23 cellular contexts compared by ENCODE assay signal in the genomic region with DNA sequence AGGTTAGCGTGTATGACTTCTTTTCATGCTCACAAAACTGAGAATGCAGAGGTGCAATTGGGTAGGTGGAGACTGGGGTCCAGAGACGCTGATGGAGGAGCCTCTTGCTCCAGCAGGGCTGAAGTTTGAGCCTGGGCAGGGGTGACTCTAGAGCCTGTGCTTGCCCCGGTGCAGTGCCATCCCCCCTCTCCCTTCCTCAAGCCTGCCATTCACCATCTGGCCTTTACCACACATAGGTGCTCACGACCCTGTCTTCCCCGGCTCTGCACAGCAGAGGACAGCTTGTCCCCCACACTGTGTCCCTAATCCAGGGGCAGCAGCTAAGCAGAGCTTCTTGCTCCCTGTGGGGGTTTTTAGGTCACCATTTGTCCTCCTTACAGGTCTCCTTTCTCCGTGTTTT.
A peak's percentile ranks its signal among the peaks of the same experiment; 100 is the strongest.
DNase-seq lines count a peak whose midpoint lies in the region; ATAC-seq, FAIRE-seq and TF ChIP-seq lines count a peak whose summit lies in the region.
"Had no signal": no experiment of that assay in that cellular context is flagged by ENCODE, and none has a peak within 500 bp of the region (broad histone marks: within the 10 kb centered on the region; RNA-seq: fewer than 3 reads in every experiment).

No MANE protein-coding gene starts in this region.

- in situ Hi-C loops in K562 (cut with MboI): no loop called here

- no peak overlapping the region for H3K4me3 ChIP-seq in SK-N-SH (ENCODE audit: low read depth in 2 of 2, low read length in 1 of 2)
- no peak overlapping the region for H3K4me3 ChIP-seq in K562
- H3K4me3 ChIP-seq in neuronal stem cell (ENCODE audit: low read length in 2 of 2): no peak overlapping the region
- H3K4me3 ChIP-seq: BLaER1, GM23248, PC-9, SJSA1 had no signal

- H4K8ac ChIP-seq in neuronal stem cell (ENCODE audit: low read depth, low read length): no peak overlapping the region

- H3K4me1 ChIP-seq in SK-N-SH (ENCODE audit: control insufficient read depth in 1 of 2, insufficient read depth in 2 of 2, low read depth in 1 of 2, low read length in 1 of 2) (peaks cover 7 to 35% of the 10 kb centered on the region in 2 experiments; a peak in 3 of 4 replicates), K562 (replicated peaks in 1 of 2; ENCODE audit: control insufficient read depth in 2 of 2, insufficient read depth in 2 of 2, low read length in 2 of 2) (no peaks in the 10 kb centered on the region; a peak in 1 of 5 replicates), neuronal stem cell (ENCODE audit: control insufficient read depth in 2 of 2, insufficient read depth in 1 of 2, low read depth in 1 of 2, low read length in 2 of 2) (no peaks in the 10 kb centered on the region)
- H3K4me1 ChIP-seq: BLaER1 had no signal

- DNase-seq in SK-N-SH (no peak), NCI-H82 (lab: John Stamatoyannopoulos, UW) (peak; percentile 63), K562 (ENCODE audit: extremely low read depth in 1 of 4, low spot score in 3 of 4) (no peak), neuronal stem cell (ENCODE audit: low spot score) (no peak), RCC 7860 (ENCODE audit: low spot score) (no peak)
- DNase-seq: CD8-positive, alpha-beta T cell; DMS79 treated with DMSO at 0.1 percent for 48 hours; GM23248; HCEC 1CT; MM.1S; NCI-H1092 treated with DMSO at 0.1 percent for 48 hours; NCI-H146; NCI-H2029 treated with DMSO at 0.1 percent for 48 hours; NCI-H774; PC-9; SW 1271 had no signal

- ATAC-seq in SK-N-SH treated with all-trans-retinoic acid at 6 μM for 48 hours (peak; percentile 19), K562 (peak; percentile 21; the same call in 2 of the 3 replicates), GM18498 (IDR thresholded peaks at IDR 0.05; ENCODE audit: unreplicated experiment) (no peak), GM18511 (IDR thresholded peaks at IDR 0.05; ENCODE audit: unreplicated experiment) (no peak)
- ATAC-seq: CD8-positive, alpha-beta T cell had no signal

- H3K36me3 ChIP-seq in SK-N-SH (replicated peaks in 1 of 2; ENCODE audit: control insufficient read depth in 1 of 2, insufficient read depth in 2 of 2, low read length in 1 of 2) (peaks cover 10 to 22% of the 10 kb centered on the region in 2 experiments), K562 (ENCODE audit: control insufficient read depth, insufficient read depth, low read length) (peaks cover 19% of the 10 kb centered on the region; the same call in 1 of the 3 replicates), neuronal stem cell (replicated peaks in 1 of 2; ENCODE audit: control insufficient read depth in 2 of 2, insufficient read depth in 2 of 2, low read length in 2 of 2) (peaks cover 1 to 22% of the 10 kb centered on the region in 2 donors)

- no peak overlapping the region for H3K4ac ChIP-seq in neuronal stem cell (ENCODE audit: low read length)

- POLR2A ChIA-PET in SK-N-SH (lab: Yijun Ruan, JAX) (no interaction called here), K562 (lab: Yijun Ruan, JAX) (interaction anchor here (0.6 to 1.6 kb wide), 3 partner anchors 9 to 237 kb away, joined by 4 to 7 read pairs (median 4); no protein-coding TSS in a partner anchor)

- H4K91ac ChIP-seq in neuronal stem cell (ENCODE audit: low read depth, low read length, poor library complexity): no peak overlapping the region

- H3K14ac ChIP-seq in neuronal stem cell (ENCODE audit: low read length): no peak overlapping the region

- no peak for FAIRE-seq in K562 (lab: Jason Lieb, UNC)
- no peak for FAIRE-seq in RCC 7860 (lab: Jason Lieb, UNC)
- FAIRE-seq: GM19239, HTR-8/SVneo had no signal

- no peaks in the 10 kb centered on the region for H3K27me3 ChIP-seq in SK-N-SH (ENCODE audit: insufficient read depth)
- peaks cover 11 to 27% of the 10 kb centered on the region in 2 experiments for H3K27me3 ChIP-seq in K562 (ENCODE audit: control insufficient read depth in 2 of 2, insufficient read depth in 2 of 2, low read length in 2 of 2)
- H3K27me3 ChIP-seq in neuronal stem cell (ENCODE audit: control insufficient read depth in 3 of 3, insufficient read depth in 3 of 3, low read depth in 1 of 3, low read length in 3 of 3): no peaks in the 10 kb centered on the region
- H3K27me3 ChIP-seq: BLaER1, SJSA1 had no signal

- H3K27ac ChIP-seq in SK-N-SH (ENCODE audit: low read depth in 2 of 2, low read length in 1 of 2) (no peak overlapping the region), K562 (ENCODE audit: extremely low read depth, low read depth, low read length) (no peak overlapping the region), neuronal stem cell (replicated peaks; ENCODE audit: low read length) (no peak overlapping the region)
- H3K27ac ChIP-seq: BLaER1, GM23248, PC-9, SJSA1 had no signal

- H3K9me2 ChIP-seq in SK-N-SH: no peaks in the 10 kb centered on the region

- no TSS peak for BruUV-seq in K562 (replicated peaks; lab: Mats Ljungman, UMichigan)

- 85% methylated on average over 5 of the region's 6 CpGs for WGBS in SK-N-SH (ENCODE audit: low lambda C conversion rate)
- under 1% methylated on average over 6 of the region's 6 CpGs for WGBS in K562 (ENCODE audit: insufficient coverage, low coverage, missing lambda C conversion rate)
- WGBS in neuronal stem cell (ENCODE audit: extremely low coverage in 2 of 2, insufficient read length in 2 of 2, insufficient replicate concordance in 1 of 2), 2 donors: no CpG with 5 or more reads among the region's 6 CpGs

- H2BK15ac ChIP-seq in neuronal stem cell (ENCODE audit: low read length): no peak overlapping the region

- no peak overlapping the region for H2BK5ac ChIP-seq in neuronal stem cell (ENCODE audit: low read length)

- TF ChIP-seq RAD21 in SK-N-SH (IDR thresholded peaks at IDR 0.05; ENCODE audit: low read length) (no peak), K562 (CRISPR knock-in tag; conservative IDR thresholded peaks at IDR 0.05 in 1 of 2, IDR thresholded peaks at IDR 0.05 in 1 of 2) (no peak)

- no peak overlapping the region for H2AFZ ChIP-seq in SK-N-SH (ENCODE audit: low read depth)
- H2AFZ ChIP-seq in K562 (ENCODE audit: low read depth, low read length): no peak overlapping the region
- no peak overlapping the region for H2AFZ ChIP-seq in neuronal stem cell (ENCODE audit: low read length)
- H2AFZ ChIP-seq: GM23248, PC-9 had no signal

- no peaks in the 10 kb centered on the region for H4K20me1 ChIP-seq in SK-N-SH (ENCODE audit: insufficient read depth)
- peaks cover 11% of the 10 kb centered on the region; the same call in 1 of the 2 replicates for H4K20me1 ChIP-seq in K562 (replicated peaks; ENCODE audit: control insufficient read depth, insufficient read depth, low read length)
- H4K20me1 ChIP-seq: BLaER1 had no signal

- H3K4me2 ChIP-seq in SK-N-SH (no peak overlapping the region), K562 (ENCODE audit: insufficient read depth, low read length) (no peak overlapping the region), neuronal stem cell (ENCODE audit: insufficient read depth, low read length, poor library complexity, severe bottlenecking) (no peak overlapping the region)
- H3K4me2 ChIP-seq: BLaER1, PC-9 had no signal

- TF ChIP-seq EP300 in SK-N-SH (IDR thresholded peaks at IDR 0.05; ENCODE audit: borderline replicate concordance in 1 of 2, low read depth in 1 of 2, low read length in 1 of 2): no peak
- no peak for TF ChIP-seq EP300 in K562 (IDR thresholded peaks at IDR 0.05; ENCODE audit: low read length)

- no peak for TF ChIP-seq POLR2A in K562 (conservative IDR thresholded peaks at IDR 0.05)

- H3K9me1 ChIP-seq in K562 (ENCODE audit: control insufficient read depth, insufficient read depth, low read length): no peaks in the 10 kb centered on the region

- H3K9ac ChIP-seq in SK-N-SH: no peak overlapping the region
- no peak overlapping the region for H3K9ac ChIP-seq in K562 (ENCODE audit: insufficient read depth in 1 of 2, low read depth in 2 of 2, low read length in 2 of 2)
- peak overlapping the region; percentile 6 for H3K9ac ChIP-seq in neuronal stem cell (ENCODE audit: low read depth, low read length, poor library complexity)
- H3K9ac ChIP-seq: BLaER1, GM23248 had no signal

- H3K9me3 ChIP-seq in SK-N-SH (no peaks in the 10 kb centered on the region), K562 (replicated peaks; ENCODE audit: control insufficient read depth, insufficient read depth, low read depth, low read length) (no peaks in the 10 kb centered on the region), neuronal stem cell (replicated peaks in 1 of 2; ENCODE audit: control insufficient read depth in 2 of 2, insufficient read depth in 1 of 2, low read depth in 1 of 2, low read length in 2 of 2) (no peaks in the 10 kb centered on the region)
- H3K9me3 ChIP-seq: BLaER1 had no signal

- H3F3A ChIP-seq in SK-N-SH (replicated peaks; ENCODE audit: insufficient read depth): peaks cover 3% of the 10 kb centered on the region

- H3K18ac ChIP-seq in neuronal stem cell (ENCODE audit: low read length): no peak overlapping the region

- CTCF ChIA-PET in SK-N-SH (lab: Yijun Ruan, JAX): interaction anchor here (0.8 to 1.9 kb wide), 4 partner anchors 14 to 222 kb away, joined by 3 to 5 read pairs (median 3); no protein-coding TSS in a partner anchor
- CTCF ChIA-PET in K562 (lab: Yijun Ruan, JAX; ENCODE audit: low intra/inter-chr PET ratio): no interaction called here

- H2AK5ac ChIP-seq in neuronal stem cell (ENCODE audit: low read depth, low read length): no peak overlapping the region

- TF ChIP-seq CTCF in SK-N-SH (IDR thresholded peaks at IDR 0.05): no peak
- TF ChIP-seq CTCF in K562 (IDR thresholded peaks at IDR 0.05 in 2 of 3, conservative IDR thresholded peaks at IDR 0.05 in 1 of 3; ENCODE audit: insufficient read depth in 2 of 3, low read depth in 1 of 3, low read length in 3 of 3): no peak

- intact Hi-C loops in K562 (cut with micrococcal nuclease): no loop called here

- H2BK120ac ChIP-seq in neuronal stem cell (ENCODE audit: low read depth, low read length): no peak overlapping the region

- H3K23ac ChIP-seq in neuronal stem cell (ENCODE audit: low read depth, low read length, poor library complexity): no peak overlapping the region

- H3K79me1 ChIP-seq in neuronal stem cell (ENCODE audit: low read depth, low read length): no peaks in the 10 kb centered on the region

- no peak overlapping the region for H2BK12ac ChIP-seq in neuronal stem cell (ENCODE audit: low read length)

- H3K79me2 ChIP-seq in SK-N-SH (ENCODE audit: insufficient read depth) (no peaks in the 10 kb centered on the region; the same call in 1 of the 2 replicates), K562 (ENCODE audit: control insufficient read depth, insufficient read depth, low read length) (no peaks in the 10 kb centered on the region)

TF ChIP-seq in SK-N-SH, 30 proteins besides CTCF, POLR2A, EP300 and RAD21 (continues in another document):
- no peak for TF ChIP-seq CHD2 (IDR thresholded peaks at IDR 0.05; ENCODE audit: low read length, partially characterized antibody)

TF ChIP-seq in K562, 482 proteins besides CTCF, POLR2A, EP300 and RAD21 (continues in another document):
- no peak for TF ChIP-seq NCOA2 (IDR thresholded peaks at IDR 0.05; ENCODE audit: partially characterized antibody in 2 of 2)
- TF ChIP-seq, protein P1, sequence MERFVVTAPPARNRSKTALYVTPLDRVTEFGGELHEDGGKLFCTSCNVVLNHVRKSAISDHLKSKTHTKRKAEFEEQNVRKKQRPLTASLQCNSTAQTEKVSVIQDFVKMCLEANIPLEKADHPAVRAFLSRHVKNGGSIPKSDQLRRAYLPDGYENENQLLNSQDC (CRISPR knock-in tag; IDR thresholded peaks at IDR 0.05): no peak

Comparison
In these comparisons a context has a peak if more than half of its experiments do, and no peak if none do; other contexts are left out.
1. ATAC-seq: peak in SK-N-SH treated with all-trans-retinoic acid at 6 μM for 48 hours (single experiment) and K562 (single experiment); none in GM18498 (single experiment) and GM18511 (single experiment).